19 cellular contexts compared by ENCODE assay signal in the genomic region with DNA sequence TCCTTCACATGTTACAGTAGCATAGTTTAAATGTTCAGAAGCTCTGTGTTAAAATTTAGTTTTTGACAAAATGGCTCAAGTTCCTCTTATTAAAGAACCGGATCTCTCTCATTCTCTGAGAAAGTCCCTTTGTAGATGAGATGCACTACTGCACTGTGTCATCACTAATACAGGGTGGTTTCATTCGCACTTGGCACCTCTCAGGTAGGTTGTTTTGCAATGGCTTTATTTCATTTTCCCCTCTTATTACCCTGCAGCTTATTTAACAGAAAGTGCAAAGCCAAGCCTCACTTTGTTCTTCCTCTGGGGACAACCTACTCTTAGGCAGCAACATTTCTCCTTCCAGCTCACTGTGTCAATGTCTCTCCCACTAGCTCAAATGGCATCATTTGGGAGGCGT.
A peak's percentile ranks its signal among the peaks of the same experiment; 100 is the strongest.
DNase-seq lines count a peak whose midpoint lies in the region; ATAC-seq and TF ChIP-seq lines count a peak whose summit lies in the region.
"Had no signal": no experiment of that assay in that cellular context is flagged by ENCODE, and none has a peak within 500 bp of the region (broad histone marks: within the 10 kb centered on the region; RNA-seq: fewer than 3 reads in every experiment).

No MANE protein-coding gene starts in this region.

- H3K9me3 ChIP-seq in OCI-LY3 (ENCODE audit: insufficient read depth, low read length) (no peaks in the 10 kb centered on the region), uterus (no peaks in the 10 kb centered on the region)
- H3K9me3 ChIP-seq: Peyer's patch, SJSA1 had no signal

- H3K27ac ChIP-seq in OCI-LY3 (ENCODE audit: low read length) (peak overlapping the region; percentile 83), uterus (no peak overlapping the region)
- H3K27ac ChIP-seq: Peyer's patch, SJSA1 had no signal

- TF ChIP-seq POLR2A in uterus (IDR thresholded peaks at IDR 0.05) = no peak

- H4K20me1 ChIP-seq in OCI-LY3 (ENCODE audit: insufficient read depth, low read length) = no peaks in the 10 kb centered on the region

- ATAC-seq in GM19025 (IDR thresholded peaks at IDR 0.05; ENCODE audit: low read depth, unreplicated experiment) (peak; percentile 63), HG02610 (IDR thresholded peaks at IDR 0.05; ENCODE audit: unreplicated experiment) (peak; percentile 67), HG03139 (IDR thresholded peaks at IDR 0.05; ENCODE audit: unreplicated experiment) (no peak), HG02970 (IDR thresholded peaks at IDR 0.05; ENCODE audit: low FRiP score, unreplicated experiment) (no peak)
- ATAC-seq: T-helper 17 cell had no signal

- peaks cover 34% of the 10 kb centered on the region for H3K4me1 ChIP-seq in OCI-LY3 (ENCODE audit: low read length)
- no peaks in the 10 kb centered on the region for H3K4me1 ChIP-seq in uterus
- H3K4me1 ChIP-seq: Peyer's patch, SJSA1 had no signal

- peak overlapping the region; percentile 10 for H3K4me3 ChIP-seq in OCI-LY3 (ENCODE audit: low read length)
- no peak overlapping the region for H3K4me3 ChIP-seq in uterus
- no peak overlapping the region for H3K4me3 ChIP-seq in H7 (ENCODE audit: insufficient read depth, low read depth, low read length)
- H3K4me3 ChIP-seq: Peyer's patch, SJSA1 had no signal

- TF ChIP-seq CTCF in GM13976 (IDR thresholded peaks at IDR 0.05; ENCODE audit: borderline replicate concordance, control extremely low read depth, extremely low read depth, insufficient read depth, missing control alignments) = no peak
- no peak for TF ChIP-seq CTCF in OCI-LY3 (IDR thresholded peaks at IDR 0.05; ENCODE audit: low read depth, low read length)
- TF ChIP-seq CTCF in uterus (IDR thresholded peaks at IDR 0.05) = no peak

- H3K36me3 ChIP-seq in OCI-LY3 (replicated peaks; ENCODE audit: low read depth, low read length) (no peaks in the 10 kb centered on the region), uterus (no peaks in the 10 kb centered on the region), H7 (replicated peaks; ENCODE audit: control insufficient read depth, insufficient read depth, low read length) (no peaks in the 10 kb centered on the region; the same call in 1 of the 2 replicates)
- H3K36me3 ChIP-seq: Peyer's patch, SJSA1 had no signal

- DNase-seq in GM13976 (ENCODE audit: low spot score) (peak; percentile 9), uterus (no peak), H7 (no peak)
- DNase-seq: ACHN, DMS79 treated with DMSO at 0.1 percent for 48 hours, Karpas-422, NCI-H146, NCI-H2081, NCI-H2171 treated with DMSO at 0.1 percent for 48 hours, NCI-H446, NCI-H526 treated with DMSO at 0.1 percent for 48 hours, Peyer's patch, T-helper 17 cell had no signal

- peak overlapping the region; percentile 8; the same call in 1 of the 2 replicates for H3K9ac ChIP-seq in OCI-LY3 (ENCODE audit: low read length)

- in situ Hi-C loops in GM13976 (cut with MboI; ENCODE audit: low sequenced_read_pairs, unreplicated experiment) = no loop called here

- no peaks in the 10 kb centered on the region for H3K79me2 ChIP-seq in OCI-LY3 (ENCODE audit: low read length)

- 0 out of 2 replicates have a peak overlapping the region, but pooled peaks have one; percentile 19 for H2AFZ ChIP-seq in OCI-LY3 (ENCODE audit: low read depth, low read length)

- intact Hi-C loops in uterus (cut with DNase I; ENCODE audit: low total_unique reads) = no loop called here

- H3K27me3 ChIP-seq in OCI-LY3 (ENCODE audit: low read depth, low read length) (no peaks in the 10 kb centered on the region), uterus (no peaks in the 10 kb centered on the region), H7 (ENCODE audit: control insufficient read depth, insufficient read depth, low read length) (no peaks in the 10 kb centered on the region)
- H3K27me3 ChIP-seq: Peyer's patch, SJSA1 had no signal

- H3K4me2 ChIP-seq in OCI-LY3 (ENCODE audit: low read length) = peak overlapping the region; percentile 45

Comparison
In these comparisons a context has a peak if more than half of its experiments do, and no peak if none do; other contexts are left out.
1. ATAC-seq: peak in GM19025 (single experiment) and HG02610 (single experiment); none in HG03139 (single experiment) and HG02970 (single experiment).